11 cellular contexts compared by ENCODE assay signal in genomic region chr19:51019544-51019925, GRCh38. TPM values are rescaled to one million over a fixed set of nuclear protein-coding genes. Genes with fewer than 3 reads are reported as not detected.
DNase-seq lines count a peak whose midpoint lies in the region; ATAC-seq and TF ChIP-seq lines count a peak whose summit lies in the region.
"Had no signal": no experiment of that assay in that cellular context is flagged by ENCODE, and none has a peak within 500 bp of the region (broad histone marks: within the 10 kb centered on the region; RNA-seq: fewer than 3 reads in every experiment).

A gene with protein sequence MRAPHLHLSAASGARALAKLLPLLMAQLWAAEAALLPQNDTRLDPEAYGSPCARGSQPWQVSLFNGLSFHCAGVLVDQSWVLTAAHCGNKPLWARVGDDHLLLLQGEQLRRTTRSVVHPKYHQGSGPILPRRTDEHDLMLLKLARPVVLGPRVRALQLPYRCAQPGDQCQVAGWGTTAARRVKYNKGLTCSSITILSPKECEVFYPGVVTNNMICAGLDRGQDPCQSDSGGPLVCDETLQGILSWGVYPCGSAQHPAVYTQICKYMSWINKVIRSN (minus strand): TSS chr19:51019709. CDS start chr19:51019130, 579 bp downstream.

- TF ChIP-seq POLR2A in heart left ventricle (IDR thresholded peaks at IDR 0.05): no peak
- no peak for TF ChIP-seq POLR2A in uterus (IDR thresholded peaks at IDR 0.05)

- H3K9me3 Mint-ChIP-seq in dendritic cell treated with granulocyte-macrophage colony-stimulating factor and Interleukin-4, amounts not matched to agents 40 ng/mL and 50 ng/mL, for 4 days: no peaks in the 10 kb centered on the region

- DNase-seq in heart left ventricle (no peak), left ventricle myocardium superior (no peak), mucosa of descending colon (no peak), uterus (no peak)
- DNase-seq in stimulated activated CD4-positive, alpha-beta T cell treated with anti-CD3 and anti-CD28 coated beads, Interleukin-15, amount 100 ng/mL, for 24 hours: no peak
- DNase-seq in stimulated activated CD4-positive, alpha-beta T cell treated with anti-CD3 and anti-CD28 coated beads, Interleukin-2, amount 100 ng/mL, for 24 hours: no peak
- DNase-seq: stimulated activated CD4-positive, alpha-beta T cell treated with anti-CD3 and anti-CD28 coated beads, Interleukin-4, amount 100 ng/mL, for 4 hours had no signal

- H3K9me3 ChIP-seq in heart left ventricle (no peaks in the 10 kb centered on the region), mucosa of descending colon (no peaks in the 10 kb centered on the region), uterus (no peaks in the 10 kb centered on the region)

- H3K27me3 ChIP-seq in heart left ventricle: peaks cover 23 to 73% (median 52%) of the 10 kb centered on the region in 9 donors
- peaks cover 0 to 30% of the 10 kb centered on the region in 2 donors for H3K27me3 ChIP-seq in uterus

- H3K36me3 ChIP-seq in heart left ventricle (no peaks in the 10 kb centered on the region), mucosa of descending colon (ENCODE audit: low read depth) (no peaks in the 10 kb centered on the region), uterus (no peaks in the 10 kb centered on the region)

- peak within 1 kb of the TSS; percentile 75 for H3K4me3 Mint-ChIP-seq in dendritic cell treated with granulocyte-macrophage colony-stimulating factor and Interleukin-4, amounts not matched to agents 40 ng/mL and 50 ng/mL, for 4 days

- 4 to 11% (median 5%) methylated on average over 10 to 14 of the region's 14 CpGs for WGBS in heart left ventricle, 4 donors

- peaks cover 0 to 33% (median 15%) of the 10 kb centered on the region in 12 donors for H3K4me1 ChIP-seq in heart left ventricle
- peaks cover 4% of the 10 kb centered on the region for H3K4me1 ChIP-seq in mucosa of descending colon (ENCODE audit: low read depth)
- peaks cover 0 to 12% of the 10 kb centered on the region in 2 donors for H3K4me1 ChIP-seq in uterus

- intact Hi-C loops in heart left ventricle (cut with DNase I) (loop anchor here in 4 of 10 donors (2.0 to 10.0 kb wide), 4 partner anchors 75 to 145 kb away; no protein-coding TSS in a partner anchor), left ventricle myocardium superior (cut with micrococcal nuclease) (no loop called here), mucosa of descending colon (cut with DNase I, micrococcal nuclease) (no loop called here), uterus (cut with DNase I; ENCODE audit: low total_unique reads) (no loop called here)
- intact Hi-C loops in dendritic cell treated with granulocyte-macrophage colony-stimulating factor and Interleukin-4, amounts not matched to agents 40 ng/mL and 50 ng/mL, for 4 days (cut with micrococcal nuclease): loop anchor here (5.0 kb wide), 1 partner anchor 92 kb away; no protein-coding TSS in a partner anchor

- H3K27ac ChIP-seq in heart left ventricle (peak within 1 kb of the TSS in 2 of 12 donors; percentile 17 to 23), uterus (peak within 1 kb of the TSS in 1 of 2 donors; percentile 55)
- H3K27ac ChIP-seq: C4-2B had no signal

- peaks cover 27% of the 10 kb centered on the region for H3K4me1 Mint-ChIP-seq in dendritic cell treated with granulocyte-macrophage colony-stimulating factor and Interleukin-4, amounts not matched to agents 40 ng/mL and 50 ng/mL, for 4 days (ENCODE audit: low read depth)

- peaks cover 75% of the 10 kb centered on the region for H3K27me3 Mint-ChIP-seq in dendritic cell treated with granulocyte-macrophage colony-stimulating factor and Interleukin-4, amounts not matched to agents 40 ng/mL and 50 ng/mL, for 4 days

- H3K36me3 Mint-ChIP-seq in dendritic cell treated with granulocyte-macrophage colony-stimulating factor and Interleukin-4, amounts not matched to agents 40 ng/mL and 50 ng/mL, for 4 days (ENCODE audit: low read depth): no peaks in the 10 kb centered on the region

- H3K4me3 ChIP-seq in heart left ventricle: peak within 1 kb of the TSS; percentile 11 to 51 (median 42)
- no peak within 1 kb of the TSS for H3K4me3 ChIP-seq in mucosa of descending colon
- peak within 1 kb of the TSS; percentile 1 to 41 for H3K4me3 ChIP-seq in uterus

- no peak for ATAC-seq in heart left ventricle
- ATAC-seq in left ventricle myocardium superior: no peak
- peak; percentile 6 for ATAC-seq in mucosa of descending colon
- no peak for ATAC-seq in GM18520 (IDR thresholded peaks at IDR 0.05; ENCODE audit: unreplicated experiment)

- TF ChIP-seq CTCF in heart left ventricle (IDR thresholded peaks at IDR 0.05) (no peak), mucosa of descending colon (IDR thresholded peaks at IDR 0.05) (no peak), uterus (IDR thresholded peaks at IDR 0.05) (no peak)

- no peak within 1 kb of the TSS for H3K27ac Mint-ChIP-seq in dendritic cell treated with granulocyte-macrophage colony-stimulating factor and Interleukin-4, amounts not matched to agents 40 ng/mL and 50 ng/mL, for 4 days

RNA-seq across cellular contexts. Expression of the gene that starts here (rescaled TPM):
- total RNA-seq in heart left ventricle (1 to 10 TPM in 1 of 9 donors, under 1 TPM in 4, not detected in 4; 0.12 to 4.0 (median 0.37) TPM), left ventricle myocardium superior (0.50 TPM), mucosa of descending colon (under 1 TPM; 0.58 to 0.93 (median 0.76) TPM), uterus (1 to 10 TPM in 2 of 4 donors, not detected in 2; 3.8 to 4.1 TPM)
- under 1 TPM in 1 of 2 donors, not detected in 1; 0.33 TPM for polyA plus RNA-seq in heart left ventricle
- total RNA-seq: mesenteric fat pad had no signal

Comparison
In these comparisons a context has a peak if more than half of its experiments do, and no peak if none do; other contexts are left out.
1. Peak in ATAC-seq in mucosa of descending colon; RNA of the gene not detected or under 1 TPM.